1 cellular context compared by ENCODE assay signal in the genomic region with DNA sequence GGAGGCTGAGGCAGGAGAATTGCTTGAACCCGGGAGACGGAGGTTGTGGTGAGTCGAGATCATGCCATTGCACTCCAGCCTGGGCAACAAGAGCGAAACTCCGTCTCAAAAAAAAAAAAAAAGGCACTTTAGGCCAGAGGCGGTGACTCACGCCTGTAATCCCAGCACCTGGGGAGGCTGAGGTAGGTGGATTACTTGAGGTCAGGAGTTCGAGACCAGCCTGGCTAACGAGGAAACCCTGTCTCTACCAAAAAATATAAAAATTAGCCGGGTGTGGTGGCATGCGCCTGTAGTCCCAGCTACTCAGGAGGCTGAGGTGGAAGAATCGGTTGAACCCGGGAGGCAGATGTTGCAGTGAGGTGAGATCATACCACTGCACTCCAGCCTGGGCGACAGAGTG.
TF ChIP-seq lines count a peak whose summit lies in the region.
"Not testable (repeated sequence)": the region's sequence is repeated elsewhere in the genome, so short reads cannot be mapped to it uniquely, and the experiment has no call there.

No MANE protein-coding gene starts in this region.

TF ChIP-seq in K562, 482 proteins besides CTCF, POLR2A, EP300 and RAD21 (continued from another document):
- TF ChIP-seq, protein P1, sequence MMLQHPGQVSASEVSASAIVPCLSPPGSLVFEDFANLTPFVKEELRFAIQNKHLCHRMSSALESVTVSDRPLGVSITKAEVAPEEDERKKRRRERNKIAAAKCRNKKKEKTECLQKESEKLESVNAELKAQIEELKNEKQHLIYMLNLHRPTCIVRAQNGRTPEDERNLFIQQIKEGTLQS (IDR thresholded peaks at IDR 0.05), result peak; percentile 63
- TF ChIP-seq, protein P1 (CRISPR knock-in tag; conservative IDR thresholded peaks at IDR 0.05), result not testable (repeated sequence)
- TF ChIP-seq BCOR (IDR thresholded peaks at IDR 0.05), result peak; percentile 57; the same call in 1 of the 2 replicates
- TF ChIP-seq JUND (IDR thresholded peaks at IDR 0.05; ENCODE audit: borderline replicate concordance, low read depth, low read length); JUN (IDR thresholded peaks at IDR 0.05; ENCODE audit: borderline replicate concordance, low read depth, low read length); CEBPG (tag; conservative IDR thresholded peaks at IDR 0.05 in 1 of 2, IDR thresholded peaks at IDR 0.05 in 1 of 2): not testable (repeated sequence)
- 0 out of 3 replicates have a peak, but pooled peaks have one; percentile 19 for TF ChIP-seq JUND (tag; IDR thresholded peaks at IDR 0.05; ENCODE audit: borderline replicate concordance, low read depth, low read length)
- TF ChIP-seq SMARCE1 (IDR thresholded peaks at IDR 0.05), result 0 out of 2 replicates have a peak, but pooled peaks have one; percentile 41
- TF ChIP-seq JUN (CRISPR knock-in tag; IDR thresholded peaks at IDR 0.05; ENCODE audit: borderline replicate concordance), result 0 out of 2 replicates have a peak, but pooled peaks have one; percentile 26
- TF ChIP-seq DPF2 (IDR thresholded peaks at IDR 0.05), result peak; percentile 61
- 0 out of 2 replicates have a peak, but pooled peaks have one; percentile 28 for TF ChIP-seq CEBPG (CRISPR knock-in tag; IDR thresholded peaks at IDR 0.05)
- TF ChIP-seq ZFX (CRISPR knock-in tag; IDR thresholded peaks at IDR 0.05), result peak; percentile 21; the same call in 1 of the 2 replicates
- TF ChIP-seq ZNF384 (IDR thresholded peaks at IDR 0.05; ENCODE audit: low read depth, low read length), result 0 out of 2 replicates have a peak, but pooled peaks have one; percentile 37
